In the genomic region with DNA sequence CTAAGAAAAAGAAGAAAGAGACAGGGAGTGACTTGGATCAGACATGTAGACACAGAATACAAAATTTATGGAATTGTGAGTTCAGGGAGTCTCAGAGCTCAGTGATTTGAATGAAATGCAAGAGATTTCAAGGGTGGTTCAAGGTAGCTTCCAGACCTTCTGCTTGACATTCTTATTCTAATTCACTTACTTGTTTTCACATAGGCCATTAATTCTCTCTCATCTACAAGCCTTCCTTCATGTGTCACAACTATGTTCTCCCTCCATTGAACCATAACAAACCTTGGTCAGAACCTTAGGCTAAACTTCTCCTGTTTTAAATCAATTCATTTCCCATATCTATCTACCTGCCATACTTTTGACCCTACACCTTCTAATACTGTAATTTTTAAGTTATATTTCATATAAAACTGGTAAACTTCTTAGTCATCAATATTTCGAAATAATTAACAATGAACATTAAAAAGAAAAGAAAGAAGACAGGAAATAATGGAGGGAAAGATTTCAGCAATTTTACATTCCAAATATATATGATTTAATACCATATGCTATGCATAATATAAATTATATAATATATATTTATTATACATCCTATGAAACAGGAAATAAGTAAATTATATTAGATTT, we compare ENCODE assay signal across 23 cellular contexts.
DNase-seq lines count a peak whose midpoint lies in the region; FAIRE-seq and TF ChIP-seq lines count a peak whose summit lies in the region.
"Had no signal": no experiment of that assay in that cellular context is flagged by ENCODE, and none has a peak within 500 bp of the region (broad histone marks: within the 10 kb centered on the region; RNA-seq: fewer than 3 reads in every experiment).

No MANE protein-coding gene starts in this region.

- TF ChIP-seq POLR2A in GM12892 (IDR thresholded peaks at IDR 0.05; ENCODE audit: low read depth, low read length) = no peak

- TF ChIP-seq CTCF in epithelial cell of proximal tubule (conservative IDR thresholded peaks at IDR 0.05; ENCODE audit: low read depth, low read length) = no peak

- DNase-seq in RCC 7860 (ENCODE audit: low spot score) = no peak
- peak; percentile 63 for DNase-seq in epithelial cell of proximal tubule (ENCODE audit: low read depth)
- DNase-seq in kidney glomerular epithelial cell (lab: John Stamatoyannopoulos, UW) = peak; percentile 69
- peak; percentile 82 for DNase-seq in renal cortical epithelial cell (ENCODE audit: low read depth)
- no peak for DNase-seq in GM12892 (ENCODE audit: insufficient read length)
- DNase-seq in DMS53 (lab: John Stamatoyannopoulos, UW) = no peak
- no peak for DNase-seq in COLO829 (ENCODE audit: low spot score)
- DNase-seq: 8988T; ACHN; AML-193; BE2C; Calu3; CD4-positive, alpha-beta T cell; CD8-positive, alpha-beta memory T cell; COR-L47; DND-41; GOT3; HFFc6 had no signal

- FAIRE-seq in RCC 7860 (lab: Jason Lieb, UNC) (peak; percentile 10), GM12892 (lab: Jason Lieb, UNC) (no peak)
- FAIRE-seq: A549, G401.6, H54 had no signal

- no peak overlapping the region for H3K4me3 ChIP-seq in epithelial cell of proximal tubule (ENCODE audit: low read depth, low read length)
- H3K4me3 ChIP-seq: A549; BLaER1 treated with 17β-estradiol and CSF1 and Interleukin-3, amounts not matched to agents 10 nM and 100 nM; HAP-1 had no signal

Comparison
In these comparisons a context has a peak if more than half of its experiments do, and no peak if none do; other contexts are left out.
1. DNase-seq: peak in epithelial cell of proximal tubule (single experiment), kidney glomerular epithelial cell (single experiment) and renal cortical epithelial cell (single experiment); none in RCC 7860 (single experiment), GM12892 (single experiment), DMS53 (single experiment) and COLO829 (single experiment).